Comparison of ENCODE assay signal across 1 cellular context in the genomic region with DNA sequence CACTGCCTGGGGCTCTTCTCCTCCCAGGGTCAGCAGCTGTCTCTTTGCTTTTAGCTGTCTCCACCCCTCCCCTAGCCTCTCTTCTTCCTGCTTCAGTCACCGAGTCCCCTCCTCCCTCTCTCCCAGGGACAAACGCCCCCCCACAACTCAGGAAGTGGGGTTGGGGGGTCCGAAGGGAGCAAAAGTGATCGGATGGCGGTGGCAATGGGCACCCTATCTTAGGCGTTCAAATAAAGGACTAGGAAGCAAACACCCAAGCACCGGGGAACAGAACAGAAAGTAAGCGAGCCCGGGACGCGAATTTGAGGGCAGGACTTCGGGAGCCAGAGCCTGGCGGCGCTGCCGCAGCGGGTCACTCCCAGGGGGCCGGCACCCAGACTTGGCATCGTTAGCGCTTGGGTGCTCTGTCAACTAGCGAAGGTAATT.
TF ChIP-seq lines count a peak whose summit lies in the region.

No MANE protein-coding gene starts in this region.

TF ChIP-seq in K562, 482 proteins besides CTCF, POLR2A, EP300 and RAD21 (continued from another document and continues in another):
- TF ChIP-seq MGA (IDR thresholded peaks at IDR 0.05) (no peak), CBX3 (IDR thresholded peaks at IDR 0.05; ENCODE audit: borderline replicate concordance in 1 of 2, low read length in 2 of 2) (0 out of 3 replicates have a peak, but pooled peaks of 1 of the 2 experiments have one; percentile 6), EGR1 (conservative IDR thresholded peaks at IDR 0.05) (peak; percentile 36), ZNF75A (CRISPR knock-in tag; IDR thresholded peaks at IDR 0.05) (no peak), CXXC5 (CRISPR knock-in tag; IDR thresholded peaks at IDR 0.05) (no peak; the same call in 1 of the 2 replicates), CREB1 (IDR thresholded peaks at IDR 0.05) (no peak), CREB1 (CRISPR knock-in tag; IDR thresholded peaks at IDR 0.05) (no peak), NUFIP1 (IDR thresholded peaks at IDR 0.05; ENCODE audit: partially characterized antibody) (no peak), ZNF354B (CRISPR knock-in tag; IDR thresholded peaks at IDR 0.05) (no peak), KDM1A (IDR thresholded peaks at IDR 0.05) (no peak), SMARCE1 (IDR thresholded peaks at IDR 0.05) (peak; percentile 62), ZBTB7A (IDR thresholded peaks at IDR 0.05; ENCODE audit: borderline replicate concordance, control insufficient read depth, low read depth, low read length) (peak; percentile 72; the same call in 1 of the 2 replicates), KAT2B (IDR thresholded peaks at IDR 0.05; ENCODE audit: low read depth, low read length) (no peak), SMAD4 (CRISPR knock-in tag; conservative IDR thresholded peaks at IDR 0.05) (peak; percentile 15; the same call in 1 of the 2 replicates), RB1 (IDR thresholded peaks at IDR 0.05; ENCODE audit: low read depth) (peak; percentile 16; the same call in 1 of the 2 replicates), TRIM28 (IDR thresholded peaks at IDR 0.05) (no peak), ZC3H4 (CRISPR knock-in tag; IDR thresholded peaks at IDR 0.05; ENCODE audit: borderline replicate concordance) (no peak), SMAD2 (IDR thresholded peaks at IDR 0.05; ENCODE audit: low read depth, low read length) (no peak), TCF7 (IDR thresholded peaks at IDR 0.05; ENCODE audit: borderline replicate concordance) (no peak), PRDM10 (IDR thresholded peaks at IDR 0.05; ENCODE audit: partially characterized antibody) (no peak), NFRKB (IDR thresholded peaks at IDR 0.05; ENCODE audit: low read depth) (0 out of 2 replicates have a peak, but pooled peaks have one; percentile 40), LEF1 (IDR thresholded peaks at IDR 0.05) (no peak), ZNF740 (CRISPR knock-in tag; IDR thresholded peaks at IDR 0.05) (peak; percentile 82), ZNF740 (tag; IDR thresholded peaks at IDR 0.05) (peak in 1 of 2 experiments; percentile 53; a peak in 1 of 4 replicates), FOXA1 (IDR thresholded peaks at IDR 0.05; ENCODE audit: borderline replicate concordance) (no peak), ZC3H11A (IDR thresholded peaks at IDR 0.05; ENCODE audit: low read depth, low read length) (no peak), POLR2G (IDR thresholded peaks at IDR 0.05; ENCODE audit: low read depth, low read length) (no peak), NR0B1 (IDR thresholded peaks at IDR 0.05; ENCODE audit: partially characterized antibody) (no peak), STAG1 (CRISPR knock-in tag; IDR thresholded peaks at IDR 0.05; ENCODE audit: borderline replicate concordance) (no peak), DMBX1 (CRISPR knock-in tag; IDR thresholded peaks at IDR 0.05; ENCODE audit: borderline replicate concordance) (peak; percentile 49; the same call in 1 of the 2 replicates), CEBPG (CRISPR knock-in tag; IDR thresholded peaks at IDR 0.05) (no peak), CEBPG (tag; conservative IDR thresholded peaks at IDR 0.05 in 1 of 2, IDR thresholded peaks at IDR 0.05 in 1 of 2) (no peak), ZNF586 (CRISPR knock-in tag; conservative IDR thresholded peaks at IDR 0.05) (no peak), HDAC6 (IDR thresholded peaks at IDR 0.05; ENCODE audit: low read depth, low read length) (no peak), SP1 (CRISPR knock-in tag; IDR thresholded peaks at IDR 0.05) (no peak), MEF2D (tag; conservative IDR thresholded peaks at IDR 0.05; ENCODE audit: low read depth) (no peak), MEF2A (IDR thresholded peaks at IDR 0.05; ENCODE audit: control insufficient read depth, low read depth, low read length) (no peak)
- TF ChIP-seq, protein P1, sequence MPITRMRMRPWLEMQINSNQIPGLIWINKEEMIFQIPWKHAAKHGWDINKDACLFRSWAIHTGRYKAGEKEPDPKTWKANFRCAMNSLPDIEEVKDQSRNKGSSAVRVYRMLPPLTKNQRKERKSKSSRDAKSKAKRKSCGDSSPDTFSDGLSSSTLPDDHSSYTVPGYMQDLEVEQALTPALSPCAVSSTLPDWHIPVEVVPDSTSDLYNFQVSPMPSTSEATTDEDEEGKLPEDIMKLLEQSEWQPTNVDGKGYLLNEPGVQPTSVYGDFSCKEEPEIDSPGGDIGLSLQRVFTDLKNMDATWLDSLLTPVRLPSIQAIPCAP (CRISPR knock-in tag; IDR thresholded peaks at IDR 0.05; ENCODE audit: borderline replicate concordance) = no peak
- TF ChIP-seq, protein P2, sequence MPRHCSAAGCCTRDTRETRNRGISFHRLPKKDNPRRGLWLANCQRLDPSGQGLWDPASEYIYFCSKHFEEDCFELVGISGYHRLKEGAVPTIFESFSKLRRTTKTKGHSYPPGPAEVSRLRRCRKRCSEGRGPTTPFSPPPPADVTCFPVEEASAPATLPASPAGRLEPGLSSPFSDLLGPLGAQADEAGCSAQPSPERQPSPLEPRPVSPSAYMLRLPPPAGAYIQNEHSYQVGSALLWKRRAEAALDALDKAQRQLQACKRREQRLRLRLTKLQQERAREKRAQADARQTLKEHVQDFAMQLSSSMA (CRISPR knock-in tag; IDR thresholded peaks at IDR 0.05) = no peak
- TF ChIP-seq, protein P3, sequence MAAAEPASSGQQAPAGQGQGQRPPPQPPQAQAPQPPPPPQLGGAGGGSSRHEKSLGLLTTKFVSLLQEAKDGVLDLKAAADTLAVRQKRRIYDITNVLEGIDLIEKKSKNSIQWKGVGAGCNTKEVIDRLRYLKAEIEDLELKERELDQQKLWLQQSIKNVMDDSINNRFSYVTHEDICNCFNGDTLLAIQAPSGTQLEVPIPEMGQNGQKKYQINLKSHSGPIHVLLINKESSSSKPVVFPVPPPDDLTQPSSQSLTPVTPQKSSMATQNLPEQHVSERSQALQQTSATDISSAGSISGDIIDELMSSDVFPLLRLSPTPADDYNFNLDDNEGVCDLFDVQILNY (CRISPR knock-in tag; IDR thresholded peaks at IDR 0.05) = no peak
- TF ChIP-seq, protein P4, sequence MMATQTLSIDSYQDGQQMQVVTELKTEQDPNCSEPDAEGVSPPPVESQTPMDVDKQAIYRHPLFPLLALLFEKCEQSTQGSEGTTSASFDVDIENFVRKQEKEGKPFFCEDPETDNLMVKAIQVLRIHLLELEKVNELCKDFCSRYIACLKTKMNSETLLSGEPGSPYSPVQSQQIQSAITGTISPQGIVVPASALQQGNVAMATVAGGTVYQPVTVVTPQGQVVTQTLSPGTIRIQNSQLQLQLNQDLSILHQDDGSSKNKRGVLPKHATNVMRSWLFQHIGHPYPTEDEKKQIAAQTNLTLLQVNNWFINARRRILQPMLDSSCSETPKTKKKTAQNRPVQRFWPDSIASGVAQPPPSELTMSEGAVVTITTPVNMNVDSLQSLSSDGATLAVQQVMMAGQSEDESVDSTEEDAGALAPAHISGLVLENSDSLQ (IDR thresholded peaks at IDR 0.05) = no peak
